Comparison of ENCODE assay signal across 19 cellular contexts in genomic region chr14:104821229-104821945, GRCh38. TPM values are rescaled to one million over a fixed set of nuclear protein-coding genes. Genes with fewer than 3 reads are reported as not detected.
DNase-seq lines count a peak whose midpoint lies in the region; ATAC-seq, FAIRE-seq and TF ChIP-seq lines count a peak whose summit lies in the region.
"Had no signal": no experiment of that assay in that cellular context is flagged by ENCODE, and none has a peak within 500 bp of the region (broad histone marks: within the 10 kb centered on the region; RNA-seq: fewer than 3 reads in every experiment).

No MANE protein-coding gene starts in this region.

- H3K4me3 Mint-ChIP-seq in H9 = peak overlapping the region in 1 of 2 experiments; percentile 29; a peak in 2 of 5 replicates
- H3K4me3 Mint-ChIP-seq: activated T-cell treated with anti-CD3 and anti-CD28 coated beads, Interleukin-2, amount 50 U/mL, for 4 hours; neural progenitor cell had no signal

- H3K4me1 ChIP-seq in H9 (ENCODE audit: insufficient read depth, low read length) = no peaks in the 10 kb centered on the region
- peaks cover 42% of the 10 kb centered on the region for H3K4me1 ChIP-seq in HepG2 (ENCODE audit: insufficient read depth, low read length)
- peaks cover 7% of the 10 kb centered on the region for H3K4me1 ChIP-seq in smooth muscle cell (ENCODE audit: low read depth)
- peaks cover 0 to 31% (median 13%) of the 10 kb centered on the region in 3 donors for H3K4me1 ChIP-seq in gastroesophageal sphincter
- H3K4me1 ChIP-seq in HAP-1 = peaks cover 9% of the 10 kb centered on the region

- H3K9ac ChIP-seq in H9 (ENCODE audit: extremely low read depth, insufficient read length, low read length) (no peak overlapping the region), HepG2 (ENCODE audit: insufficient read depth, low read depth, low read length) (peak overlapping the region; percentile 60), smooth muscle cell (ENCODE audit: low read depth) (no peak overlapping the region)
- H3K9ac ChIP-seq: KMS-11, neural progenitor cell had no signal

- no peak overlapping the region for H3K23ac ChIP-seq in H9 (ENCODE audit: insufficient read length, low read depth, low read length)

- peak; percentile 27 for DNase-seq in H9
- no peak for DNase-seq in RWPE1 (ENCODE audit: low spot score)
- DNase-seq in HepG2 (ENCODE audit: low spot score) = no peak
- no peak for DNase-seq in smooth muscle cell (lab: John Stamatoyannopoulos, UW; ENCODE audit: unreplicated experiment)
- DNase-seq in HAP-1 (ENCODE audit: low spot score in 2 of 2) = no peak
- DNase-seq: activated CD4-positive, alpha-beta T cell treated with anti-CD3 and anti-CD28 coated beads for 1 hour; activated naive CD4-positive, alpha-beta T cell treated with Interleukin-2 at 50 U/mL for 16 hours; activated T-cell treated with anti-CD3 and anti-CD28 coated beads, Interleukin-2, amount 50 U/mL, for 4 hours; NK-92 treated with Interleukin-12 subunit alpha and Interleukin-12 subunit beta, amount 100 ng/mL, for 24 hours; stimulated activated CD4-positive, alpha-beta T cell treated with anti-CD3 and anti-CD28 coated beads, Interleukin-1b, Interleukin-23, amount 100 ng/mL, for 48 hours had no signal

- CTCF ChIA-PET in RWPE1 (lab: Yijun Ruan, JAX) = interaction anchor here (0.5 to 3.2 kb wide), 7 partner anchors 19 to 659 kb away, joined by 3 to 28 read pairs (median 3); no protein-coding TSS in a partner anchor
- CTCF ChIA-PET in HepG2 (lab: Yijun Ruan, JAX; ENCODE audit: low intra/inter-chr PET ratio, low total read pairs) = interaction anchor here (1.5 kb wide), 1 partner anchor 53 kb away, joined by 15 read pairs; no protein-coding TSS in a partner anchor

- no peak overlapping the region for H2BK20ac ChIP-seq in H9 (ENCODE audit: low read depth, low read length, poor library complexity, severe bottlenecking)

- no peak overlapping the region for H2AK5ac ChIP-seq in H9 (ENCODE audit: insufficient read length, low read length)

- H4K20me1 ChIP-seq in H9 (ENCODE audit: control insufficient read depth, insufficient read depth, insufficient read length) = no peaks in the 10 kb centered on the region
- no peaks in the 10 kb centered on the region for H4K20me1 ChIP-seq in HepG2 (ENCODE audit: insufficient read depth, low read length)
- H4K20me1 ChIP-seq in smooth muscle cell (ENCODE audit: low read depth) = no peaks in the 10 kb centered on the region

- no peak overlapping the region for H2BK5ac ChIP-seq in H9 (ENCODE audit: insufficient read length, low read length)

- H2BK15ac ChIP-seq in H9 (ENCODE audit: low read depth, low read length) = no peak overlapping the region

- no peak overlapping the region for H4K5ac ChIP-seq in H9 (ENCODE audit: insufficient read length, low read depth, low read length)

- no peak for TF ChIP-seq EP300 in HepG2 (IDR thresholded peaks at IDR 0.05; ENCODE audit: low read depth in 2 of 2, low read length in 2 of 2)
- TF ChIP-seq EP300 in HepG2 (CRISPR knock-in tag; IDR thresholded peaks at IDR 0.05; ENCODE audit: borderline replicate concordance) = no peak
- no peak for TF ChIP-seq EP300 in gastroesophageal sphincter (IDR thresholded peaks at IDR 0.05)

- H3K4ac ChIP-seq in H9 (ENCODE audit: low read depth, low read length) = no peak overlapping the region

- H3K36me3 ChIP-seq in HepG2 (replicated peaks in 1 of 2; ENCODE audit: control insufficient read depth in 1 of 2, insufficient read depth in 2 of 2, low read length in 2 of 2) (no peaks in the 10 kb centered on the region; a peak in 1 of 5 replicates), smooth muscle cell (ENCODE audit: low read depth) (no peaks in the 10 kb centered on the region), gastroesophageal sphincter (peaks cover 0 to 5% of the 10 kb centered on the region in 2 donors), HAP-1 (replicated peaks) (peaks cover 10% of the 10 kb centered on the region; the same call in 1 of the 2 replicates)
- H3K36me3 ChIP-seq: cardiac muscle cell, neural progenitor cell had no signal

- H3K9me3 Mint-ChIP-seq in H9 = peaks cover 10 to 12% of the 10 kb centered on the region in 2 experiments

- no peak overlapping the region for H3K4me2 ChIP-seq in H9 (ENCODE audit: insufficient read depth, insufficient read length, low read length)
- H3K4me2 ChIP-seq in HepG2 (ENCODE audit: low read depth, low read length) = peak overlapping the region; percentile 93
- H3K4me2 ChIP-seq in smooth muscle cell = peak overlapping the region; percentile 27
- H3K4me2 ChIP-seq: KMS-11, neural progenitor cell had no signal

- no peak overlapping the region for H3K18ac ChIP-seq in H9 (ENCODE audit: insufficient read length, low read depth, low read length)

- H3F3A ChIP-seq in smooth muscle cell (ENCODE audit: low read depth) = peaks cover 9% of the 10 kb centered on the region

- in situ Hi-C loops in HepG2 (cut with HindIII; ENCODE audit: extremely low pct_ligation_motif_present, low pct_unique_long_range_greater_than_20kb) (loop anchor here (5.0 to 10.0 kb wide), 2 partner anchors 54 to 167 kb away; no protein-coding TSS in a partner anchor), HAP-1 (cut with MboI; ENCODE audit: low sequenced_read_pairs) (no loop called here)

- H2BK120ac ChIP-seq in H9 (ENCODE audit: low read depth, low read length, poor library complexity, severe bottlenecking) = no peak overlapping the region

- no peak overlapping the region for H3K14ac ChIP-seq in H9 (ENCODE audit: insufficient read depth, low read length)

- TF ChIP-seq CTCF in H9 (conservative IDR thresholded peaks at IDR 0.05) = no peak
- TF ChIP-seq CTCF in RWPE1 (conservative IDR thresholded peaks at IDR 0.05; ENCODE audit: low read depth) = no peak
- TF ChIP-seq CTCF in HepG2 (CRISPR knock-in tag; IDR thresholded peaks at IDR 0.05) = no peak
- TF ChIP-seq CTCF in smooth muscle cell (IDR thresholded peaks at IDR 0.05; ENCODE audit: borderline replicate concordance, insufficient read depth, poor library complexity, severe bottlenecking) = no peak
- no peak for TF ChIP-seq CTCF in gastroesophageal sphincter (IDR thresholded peaks at IDR 0.05)

- no peaks in the 10 kb centered on the region for H3K79me2 ChIP-seq in H9 (ENCODE audit: insufficient read depth, low read length)
- H3K79me2 ChIP-seq in HepG2 (ENCODE audit: insufficient read depth, low read length) = peaks cover 5% of the 10 kb centered on the region
- H3K79me2 ChIP-seq in smooth muscle cell (ENCODE audit: low read depth) = peaks cover 3% of the 10 kb centered on the region

- no peak for TF ChIP-seq RAD21 in HepG2 (CRISPR knock-in tag; IDR thresholded peaks at IDR 0.05)

- ATAC-seq in HepG2 = peak; percentile 58
- no peak for ATAC-seq in gastroesophageal sphincter
- no peak for ATAC-seq in HG02610 (IDR thresholded peaks at IDR 0.05; ENCODE audit: unreplicated experiment)
- ATAC-seq: activated T-cell treated with anti-CD3 and anti-CD28 coated beads, Interleukin-2, amount 50 U/mL, for 4 hours had no signal

- intact Hi-C loops in HepG2 (cut with micrococcal nuclease; ENCODE audit: unreplicated experiment) = loop anchor here (2.0 kb wide), 1 partner anchor 25 kb away; no protein-coding TSS in a partner anchor

- no CpG with 5 or more reads among the region's 23 CpGs for WGBS in H9 (ENCODE audit: extremely low coverage, insufficient read length, low lambda C conversion rate)
- 14% methylated on average over 1 of the region's 23 CpGs for WGBS in HepG2 (ENCODE audit: low lambda C conversion rate)
- WGBS in smooth muscle cell (ENCODE audit: low lambda C conversion rate) = 75% methylated on average over 23 of the region's 23 CpGs
- 37 to 62% methylated on average over 5 to 6 of the region's 23 CpGs for WGBS in gastroesophageal sphincter (ENCODE audit: low coverage in 1 of 2), 2 donors

- no peak overlapping the region for H3K56ac ChIP-seq in H9 (ENCODE audit: insufficient read length, low read depth, low read length)

- H3K4me3 ChIP-seq in HepG2 (replicated peaks in 1 of 3; ENCODE audit: insufficient read depth in 1 of 3, low read depth in 2 of 3, low read length in 3 of 3) = peak overlapping the region; percentile 27 to 68 (median 41); a peak in 5 of 6 replicates
- no peak overlapping the region for H3K4me3 ChIP-seq in smooth muscle cell
- no peak overlapping the region for H3K4me3 ChIP-seq in gastroesophageal sphincter
- no peak overlapping the region for H3K4me3 ChIP-seq in HAP-1
- H3K4me3 ChIP-seq: cardiac muscle cell, neural progenitor cell had no signal

- peaks cover 12% of the 10 kb centered on the region for H3K23me2 ChIP-seq in H9 (ENCODE audit: insufficient read length, low read depth, low read length, poor library complexity, severe bottlenecking)

- H3K27ac ChIP-seq in H9 (ENCODE audit: insufficient read length, low read depth, low read length) (no peak overlapping the region), RWPE1 (peak overlapping the region; percentile 60), HepG2 (ENCODE audit: extremely low read length, insufficient read depth, low read length) (no peak overlapping the region), smooth muscle cell (ENCODE audit: low read depth) (no peak overlapping the region), gastroesophageal sphincter (no peak overlapping the region)
- H3K27ac ChIP-seq: C4-2B, cardiac muscle cell, KMS-11, neural progenitor cell had no signal

- POLR2A ChIA-PET in RWPE1 (lab: Yijun Ruan, JAX; ENCODE audit: low non-redundant PET) = no interaction called here
- POLR2A ChIA-PET in HepG2 (lab: Yijun Ruan, JAX) = interaction anchor here (0.8 to 3.1 kb wide), 6 partner anchors 21 to 155 kb away, joined by 3 to 59 read pairs (median 6); partner anchors contain the start of genes CEP170B, SIVA1 and ZBTB42

- peaks cover 17 to 23% of the 10 kb centered on the region in 2 experiments for H3K4me1 Mint-ChIP-seq in H9

- TF ChIP-seq POLR2A in HepG2 (IDR thresholded peaks at IDR 0.05; ENCODE audit: insufficient read depth in 1 of 2, low read depth in 2 of 2, low read length in 2 of 2) (no peak; a peak in 1 of 4 replicates), gastroesophageal sphincter (IDR thresholded peaks at IDR 0.05) (no peak)

- H3T11ph ChIP-seq in H9 (ENCODE audit: low read length) = no peak overlapping the region

- H3K27me3 ChIP-seq in H9 (ENCODE audit: insufficient read depth, low read length) (peaks cover 5% of the 10 kb centered on the region; the same call in 1 of the 2 replicates), HepG2 (ENCODE audit: control insufficient read depth in 1 of 2, insufficient read depth in 2 of 2, low read length in 2 of 2) (no peaks in the 10 kb centered on the region), smooth muscle cell (ENCODE audit: low read depth) (no peaks in the 10 kb centered on the region), gastroesophageal sphincter (no peaks in the 10 kb centered on the region), HAP-1 (ENCODE audit: low read depth) (no peaks in the 10 kb centered on the region)

- no peak overlapping the region for H2AFZ ChIP-seq in H9 (ENCODE audit: low read length)
- H2AFZ ChIP-seq in HepG2 (ENCODE audit: low read length) = no peak overlapping the region
- no peak overlapping the region for H2AFZ ChIP-seq in smooth muscle cell (ENCODE audit: low read depth)
- H2AFZ ChIP-seq: neural progenitor cell had no signal

- peaks cover 27% of the 10 kb centered on the region for H3K27me3 Mint-ChIP-seq in H9 (ENCODE audit: low read depth)

- no peaks in the 10 kb centered on the region for H3K79me1 ChIP-seq in H9 (ENCODE audit: insufficient read depth, low read depth, low read length, poor library complexity, severe bottlenecking)

- no peak for FAIRE-seq in HepG2 (lab: Jason Lieb, UNC)
- FAIRE-seq: endometrium, islet of Langerhans, urothelium cell line had no signal

- H3K9me3 ChIP-seq in H9 (ENCODE audit: control insufficient read depth, low read depth, low read length) (no peaks in the 10 kb centered on the region), HepG2 (ENCODE audit: low read length) (no peaks in the 10 kb centered on the region), smooth muscle cell (replicated peaks; ENCODE audit: low read depth) (no peaks in the 10 kb centered on the region), gastroesophageal sphincter (no peaks in the 10 kb centered on the region), HAP-1 (0 out of 2 replicates have a peak, but pooled peaks cover 3% of the 10 kb centered on the region)

- H3K36me3 Mint-ChIP-seq in H9 (ENCODE audit: insufficient read depth in 1 of 3, low read depth in 3 of 3) = peaks cover 5 to 16% (median 6%) of the 10 kb centered on the region in 3 experiments; a peak in 6 of 7 replicates

- H4K8ac ChIP-seq in H9 (replicated peaks; ENCODE audit: insufficient read length, low read depth, low read length) = no peak overlapping the region

- H4K91ac ChIP-seq in H9 (ENCODE audit: insufficient read length, low read depth, low read length) = no peak overlapping the region

- BruUV-seq in HepG2 (replicated peaks; lab: Mats Ljungman, UMichigan) = no TSS peak

- H2BK12ac ChIP-seq in H9 (ENCODE audit: insufficient read length, low read depth, low read length) = no peak overlapping the region

- H3K27ac Mint-ChIP-seq in H9 = no peak overlapping the region
- H3K27ac Mint-ChIP-seq: neural progenitor cell had no signal

RNA-seq across cellular contexts. Expression of gene ZBTB42, which starts 20.5 kb away (rescaled TPM):
- total RNA-seq in H9 (2021) (5.9 and 6.1 TPM in 2 replicates), HepG2 (2016; rRNA removed; fragmentation: Illumina TruSeq; extraction: Trizol) (3.2 and 4.2 TPM in 2 replicates), smooth muscle cell (1.6 and 4.2 TPM in 2 replicates), gastroesophageal sphincter (1 to 10 TPM; 2.0 to 4.8 (median 3.2) TPM)
- total RNA-seq in HepG2 (2016; cell fraction: cytosol; rRNA removed; fragmentation: Illumina TruSeq; extraction: Trizol; ENCODE audit: low read depth) = 1.2 and 1.6 TPM in 2 replicates
- 2.4 and 3.9 TPM in 2 replicates for total RNA-seq in HepG2 (2016; cell fraction: insoluble cytoplasmic fraction; rRNA removed; fragmentation: Illumina TruSeq; extraction: Trizol)
- 4.3 and 4.4 TPM in 2 replicates for total RNA-seq in HepG2 (2016; cell fraction: membrane; rRNA removed; fragmentation: Illumina TruSeq; extraction: Trizol)
- total RNA-seq in HepG2 (2016; cell fraction: nucleus; rRNA removed; fragmentation: Illumina TruSeq; extraction: Trizol) = 3.6 and 4.2 TPM in 2 replicates
- polyA plus RNA-seq in HepG2 (2011; rRNA removed) (2.8 and 4.0 TPM in 2 replicates), smooth muscle cell (0.72 and 1.1 TPM in 2 replicates)
- 3.7 and 4.3 TPM in 2 replicates for polyA plus RNA-seq in HepG2 (2011; cell fraction: cytosol; rRNA removed)
- polyA plus RNA-seq in HepG2 (2011; cell fraction: nucleus; rRNA removed) = 7.2 and 7.5 TPM in 2 replicates
- polyA plus RNA-seq in HepG2 (2012) = 3.6 and 4.3 TPM in 2 replicates
- polyA plus RNA-seq in HepG2 (2016; cell fraction: cytosol; fragmentation: Illumina TruSeq; extraction: Trizol; ENCODE audit: low read depth) = 1.0 and 1.1 TPM in 2 replicates
- 2.3 and 2.7 TPM in 2 replicates for polyA plus RNA-seq in HepG2 (2016; cell fraction: insoluble cytoplasmic fraction; fragmentation: Illumina TruSeq; extraction: Trizol; ENCODE audit: low read depth)
- polyA plus RNA-seq in HepG2 (2016; cell fraction: membrane; fragmentation: Illumina TruSeq; extraction: Trizol; ENCODE audit: low read depth) = 3.4 and 3.5 TPM in 2 replicates
- 2.8 and 3.1 TPM in 2 replicates for polyA plus RNA-seq in HepG2 (2016; cell fraction: nucleus; fragmentation: Illumina TruSeq; extraction: Trizol; ENCODE audit: insufficient read depth, low read depth)
- polyA minus RNA-seq in HepG2 (2011; rRNA and poly(A)+ RNA removed; ENCODE audit: low replicate concordance) = 6.6 and 17.0 TPM in 2 replicates
- polyA minus RNA-seq in HepG2 (2011; cell fraction: cytosol; rRNA and poly(A)+ RNA removed) = 6.2 and 8.1 TPM in 2 replicates
- polyA minus RNA-seq in HepG2 (2011; cell fraction: nucleus; rRNA and poly(A)+ RNA removed) = 8.2 TPM in 2 replicates

RNA-seq across cellular contexts. Expression of gene AKT1, which starts 25.8 kb away (rescaled TPM):
- total RNA-seq in H9 (2021) (95.1 and 101 TPM in 2 replicates), HepG2 (2016; rRNA removed; fragmentation: Illumina TruSeq; extraction: Trizol) (85.7 and 96.2 TPM in 2 replicates), smooth muscle cell (93.7 and 99.9 TPM in 2 replicates), gastroesophageal sphincter (100 to 1,000 TPM; 134 to 283 (median 143) TPM)
- 66.8 and 84.2 TPM in 2 replicates for total RNA-seq in HepG2 (2016; cell fraction: cytosol; rRNA removed; fragmentation: Illumina TruSeq; extraction: Trizol; ENCODE audit: low read depth)
- total RNA-seq in HepG2 (2016; cell fraction: insoluble cytoplasmic fraction; rRNA removed; fragmentation: Illumina TruSeq; extraction: Trizol) = 76.8 and 97.9 TPM in 2 replicates
- total RNA-seq in HepG2 (2016; cell fraction: membrane; rRNA removed; fragmentation: Illumina TruSeq; extraction: Trizol) = 171 and 190 TPM in 2 replicates
- 48.2 and 57.1 TPM in 2 replicates for total RNA-seq in HepG2 (2016; cell fraction: nucleus; rRNA removed; fragmentation: Illumina TruSeq; extraction: Trizol)
- polyA plus RNA-seq in HepG2 (2011; rRNA removed) (116 and 135 TPM in 2 replicates), smooth muscle cell (179 and 189 TPM in 2 replicates)
- polyA plus RNA-seq in HepG2 (2011; cell fraction: cytosol; rRNA removed) = 114 and 136 TPM in 2 replicates
- 362 and 435 TPM in 2 replicates for polyA plus RNA-seq in HepG2 (2011; cell fraction: nucleus; rRNA removed)
- polyA plus RNA-seq in HepG2 (2012) = 58.6 and 80.7 TPM in 2 replicates
- 81.6 and 107 TPM in 2 replicates for polyA plus RNA-seq in HepG2 (2016; cell fraction: cytosol; fragmentation: Illumina TruSeq; extraction: Trizol; ENCODE audit: low read depth)
- 105 and 119 TPM in 2 replicates for polyA plus RNA-seq in HepG2 (2016; cell fraction: insoluble cytoplasmic fraction; fragmentation: Illumina TruSeq; extraction: Trizol; ENCODE audit: low read depth)
- 182 and 194 TPM in 2 replicates for polyA plus RNA-seq in HepG2 (2016; cell fraction: membrane; fragmentation: Illumina TruSeq; extraction: Trizol; ENCODE audit: low read depth)
- polyA plus RNA-seq in HepG2 (2016; cell fraction: nucleus; fragmentation: Illumina TruSeq; extraction: Trizol; ENCODE audit: insufficient read depth, low read depth) = 146 and 159 TPM in 2 replicates
- polyA minus RNA-seq in HepG2 (2011; rRNA and poly(A)+ RNA removed; ENCODE audit: low replicate concordance) = 159 and 183 TPM in 2 replicates
- 76.1 and 78.3 TPM in 2 replicates for polyA minus RNA-seq in HepG2 (2011; cell fraction: cytosol; rRNA and poly(A)+ RNA removed)
- polyA minus RNA-seq in HepG2 (2011; cell fraction: nucleus; rRNA and poly(A)+ RNA removed) = 46.7 and 48.0 TPM in 2 replicates

RNA-seq across cellular contexts. Expression of gene CEP170B, which starts 43.7 kb away (rescaled TPM):
- 28.5 and 28.8 TPM in 2 replicates for total RNA-seq in H9 (2021)
- total RNA-seq in HepG2 (2016; rRNA removed; fragmentation: Illumina TruSeq; extraction: Trizol) = 4.4 and 8.8 TPM in 2 replicates
- 1.9 and 3.8 TPM in 2 replicates for total RNA-seq in HepG2 (2016; cell fraction: cytosol; rRNA removed; fragmentation: Illumina TruSeq; extraction: Trizol; ENCODE audit: low read depth)
- total RNA-seq in HepG2 (2016; cell fraction: insoluble cytoplasmic fraction; rRNA removed; fragmentation: Illumina TruSeq; extraction: Trizol) = 3.5 and 8.9 TPM in 2 replicates
- total RNA-seq in HepG2 (2016; cell fraction: membrane; rRNA removed; fragmentation: Illumina TruSeq; extraction: Trizol) = 2.8 and 3.2 TPM in 2 replicates
- 7.2 and 8.8 TPM in 2 replicates for total RNA-seq in HepG2 (2016; cell fraction: nucleus; rRNA removed; fragmentation: Illumina TruSeq; extraction: Trizol)
- polyA plus RNA-seq in HepG2 (2011; rRNA removed) = 4.3 and 6.2 TPM in 2 replicates
- 3.5 and 4.9 TPM in 2 replicates for polyA plus RNA-seq in HepG2 (2011; cell fraction: cytosol; rRNA removed)
- polyA plus RNA-seq in HepG2 (2011; cell fraction: nucleus; rRNA removed) = 25.2 and 37.7 TPM in 2 replicates
- polyA plus RNA-seq in HepG2 (2012) = 7.4 and 10.5 TPM in 2 replicates
- 0.50 and 0.58 TPM in 2 replicates for polyA plus RNA-seq in HepG2 (2016; cell fraction: cytosol; fragmentation: Illumina TruSeq; extraction: Trizol; ENCODE audit: low read depth)
- 4.9 and 7.1 TPM in 2 replicates for polyA plus RNA-seq in HepG2 (2016; cell fraction: insoluble cytoplasmic fraction; fragmentation: Illumina TruSeq; extraction: Trizol; ENCODE audit: low read depth)
- polyA plus RNA-seq in HepG2 (2016; cell fraction: membrane; fragmentation: Illumina TruSeq; extraction: Trizol; ENCODE audit: low read depth) = 1.8 and 2.2 TPM in 2 replicates
- polyA plus RNA-seq in HepG2 (2016; cell fraction: nucleus; fragmentation: Illumina TruSeq; extraction: Trizol; ENCODE audit: insufficient read depth, low read depth) = 43.8 and 50.2 TPM in 2 replicates
- 6.4 and 7.9 TPM in 2 replicates for polyA minus RNA-seq in HepG2 (2011; rRNA and poly(A)+ RNA removed; ENCODE audit: low replicate concordance)
- polyA minus RNA-seq in HepG2 (2011; cell fraction: cytosol; rRNA and poly(A)+ RNA removed) = 4.6 and 7.0 TPM in 2 replicates
- polyA minus RNA-seq in HepG2 (2011; cell fraction: nucleus; rRNA and poly(A)+ RNA removed) = 4.1 and 5.7 TPM in 2 replicates
- total RNA-seq in smooth muscle cell = 9.8 and 13.7 TPM in 2 replicates
- polyA plus RNA-seq in smooth muscle cell = 5.9 and 7.9 TPM in 2 replicates
- total RNA-seq in gastroesophageal sphincter = 10 to 100 TPM; 18.7 to 64.7 (median 25.5) TPM

Comparison
In these comparisons a context has a peak if more than half of its experiments do, and no peak if none do; other contexts are left out.
1. H3K4me3 ChIP-seq: peak in HepG2 (3 of 3); none in smooth muscle cell (single experiment), gastroesophageal sphincter (0 of 2) and HAP-1 (single experiment).